8 cellular contexts compared by ENCODE assay signal in the genomic region with DNA sequence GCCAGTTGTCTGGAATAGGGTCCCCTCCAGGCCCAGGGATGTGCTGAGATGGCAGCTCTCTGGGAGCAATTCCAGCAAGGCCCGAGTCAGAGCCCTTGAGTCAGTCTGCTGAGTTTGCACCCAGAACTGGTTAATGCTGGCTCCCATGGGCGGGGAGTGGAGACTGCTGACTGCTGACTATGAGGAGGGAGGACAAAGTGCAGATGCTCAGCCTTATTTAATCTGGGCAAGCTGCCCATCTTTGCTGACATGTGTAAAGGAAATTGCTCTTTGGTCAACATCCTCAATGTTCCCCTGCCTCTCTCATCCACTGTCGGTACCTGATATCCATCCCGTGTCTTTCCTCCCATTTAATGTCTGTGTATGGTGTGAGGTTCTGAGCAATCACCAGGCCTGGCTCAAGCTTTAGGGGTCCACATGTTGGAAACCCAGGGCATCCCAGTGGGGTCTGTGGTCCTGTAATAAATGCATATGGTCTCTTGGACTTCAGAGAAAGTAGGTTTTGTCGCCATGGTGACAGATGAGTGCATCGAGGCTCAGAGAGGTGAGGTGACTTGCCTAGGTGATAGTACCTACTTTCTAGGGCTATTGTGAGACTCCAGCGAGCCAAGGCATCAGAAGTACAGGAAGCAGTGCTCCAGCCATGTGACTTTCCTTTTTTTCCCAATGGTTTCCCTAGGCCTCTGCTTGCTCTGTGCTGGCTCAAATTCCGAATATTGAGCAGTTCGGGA. TPM values are rescaled to one million over a fixed set of nuclear protein-coding genes. Genes with fewer than 3 reads are reported as not detected.
DNase-seq lines count a peak whose midpoint lies in the region; ATAC-seq, FAIRE-seq and TF ChIP-seq lines count a peak whose summit lies in the region.

No MANE protein-coding gene starts in this region.

- no peaks in the 10 kb centered on the region for H3K36me3 Mint-ChIP-seq in T-helper 2 cell treated with Interferon-gamma antibody and Interleukin-4, amounts not matched to agents 5 μg/mL and 100 μg/mL, for 36 hours (ENCODE audit: low read depth)

- no peaks in the 10 kb centered on the region for H3K4me1 Mint-ChIP-seq in T-helper 2 cell treated with Interferon-gamma antibody and Interleukin-4, amounts not matched to agents 5 μg/mL and 100 μg/mL, for 36 hours (ENCODE audit: low read depth)

- no peak overlapping the region for H3K4me3 Mint-ChIP-seq in T-helper 2 cell treated with Interferon-gamma antibody and Interleukin-4, amounts not matched to agents 5 μg/mL and 100 μg/mL, for 36 hours

- no peak overlapping the region for H3K27ac Mint-ChIP-seq in T-helper 2 cell treated with Interferon-gamma antibody and Interleukin-4, amounts not matched to agents 5 μg/mL and 100 μg/mL, for 36 hours

- ATAC-seq in omental fat pad (ENCODE audit: low FRiP score): peak; percentile 72
- ATAC-seq in HG02763 (IDR thresholded peaks at IDR 0.05; ENCODE audit: unreplicated experiment): no peak
- no peak for ATAC-seq in HG03135 (IDR thresholded peaks at IDR 0.05; ENCODE audit: unreplicated experiment)

- peaks cover under 1% of the 10 kb centered on the region for H3K27me3 Mint-ChIP-seq in T-helper 2 cell treated with Interferon-gamma antibody and Interleukin-4, amounts not matched to agents 5 μg/mL and 100 μg/mL, for 36 hours (ENCODE audit: low read depth)

- no peak overlapping the region for H2AFZ ChIP-seq in endothelial cell of umbilical vein (ENCODE audit: low read depth, low read length)

- H3K4me1 ChIP-seq in endothelial cell of umbilical vein (ENCODE audit: control insufficient read depth, extremely low read depth, insufficient read depth, low read length): no peaks in the 10 kb centered on the region

- no peak overlapping the region for H3K9ac ChIP-seq in endothelial cell of umbilical vein (replicated peaks; ENCODE audit: extremely low read depth, insufficient read depth, low read length)

- H3K9me3 ChIP-seq in endothelial cell of umbilical vein (replicated peaks; ENCODE audit: control insufficient read depth, insufficient read depth, low read length): no peaks in the 10 kb centered on the region

- CTCF ChIA-PET in endothelial cell of umbilical vein (lab: Charles Lee): no interaction called here

- intact Hi-C loops in endothelial cell of umbilical vein (cut with micrococcal nuclease): no loop called here

- no TSS peak for BruUV-seq in endothelial cell of umbilical vein (replicated peaks; lab: Mats Ljungman, UMichigan)

- no peaks in the 10 kb centered on the region for H4K20me1 ChIP-seq in endothelial cell of umbilical vein (replicated peaks; ENCODE audit: control insufficient read depth, extremely low read depth, insufficient read depth, low read length)

- dilution Hi-C loops in endothelial cell of umbilical vein (cut with MboI; ENCODE audit: extremely low pct_ligation_motif_present, low sequenced_read_pairs): no loop called here

- H3K36me3 ChIP-seq in endothelial cell of umbilical vein (ENCODE audit: control insufficient read depth in 2 of 2, extremely low read depth in 1 of 2, insufficient read depth in 2 of 2, low read length in 2 of 2): no peaks in the 10 kb centered on the region

- TF ChIP-seq CTCF in endothelial cell of umbilical vein (IDR thresholded peaks at IDR 0.05; ENCODE audit: extremely low read depth in 1 of 2, insufficient read depth in 1 of 2, low read depth in 1 of 2, low read length in 2 of 2) (no peak), omental fat pad (IDR thresholded peaks at IDR 0.05) (no peak)

- DNase-seq in DMS153 (lab: John Stamatoyannopoulos, UW) (peak; percentile 94), NCI-H2196 treated with DMSO at 0.1 percent for 48 hours (lab: John Stamatoyannopoulos, UW; ENCODE audit: unreplicated experiment) (peak; percentile 48), endothelial cell of umbilical vein (ENCODE audit: low read depth, low spot score) (peak; percentile 46), omental fat pad (ENCODE audit: low spot score) (peak; percentile 35)
- no peak for DNase-seq in T-helper 2 cell treated with Interferon-gamma antibody and Interleukin-4, amounts not matched to agents 5 μg/mL and 100 μg/mL, for 36 hours (ENCODE audit: low spot score)
- no peak for DNase-seq in stimulated activated naive CD4-positive, alpha-beta T cell treated with Interleukin-2 at 50 U/mL for 16 hours (lab: John Stamatoyannopoulos, UW)

- POLR2A ChIA-PET in endothelial cell of umbilical vein (lab: Charles Lee): interaction anchor here (0.6 kb wide), 1 partner anchor 12 kb away, joined by 3 read pairs; no protein-coding TSS in a partner anchor

- peak; percentile 69 for FAIRE-seq in endothelial cell of umbilical vein (lab: Jason Lieb, UNC)

- H3K27me3 ChIP-seq in endothelial cell of umbilical vein (ENCODE audit: control insufficient read depth in 2 of 2, insufficient read depth in 2 of 2, low read length in 2 of 2): no peaks in the 10 kb centered on the region

- H3K9me1 ChIP-seq in endothelial cell of umbilical vein (replicated peaks; ENCODE audit: control insufficient read depth, extremely low read depth, insufficient read depth, low read length): no peaks in the 10 kb centered on the region

- no peak for TF ChIP-seq POLR2A in endothelial cell of umbilical vein (IDR thresholded peaks at IDR 0.05; ENCODE audit: low read depth, low read length)

- no peak overlapping the region for H3K4me3 ChIP-seq in endothelial cell of umbilical vein (replicated peaks in 1 of 3; ENCODE audit: insufficient read depth in 1 of 3, low read depth in 1 of 3, low read length in 3 of 3)

- H3K79me2 ChIP-seq in endothelial cell of umbilical vein (ENCODE audit: control insufficient read depth, insufficient read depth, low read length): no peaks in the 10 kb centered on the region

- no peak overlapping the region for H3K4me2 ChIP-seq in endothelial cell of umbilical vein (ENCODE audit: insufficient read depth, low read length)

- no peak overlapping the region for H3K27ac ChIP-seq in endothelial cell of umbilical vein (ENCODE audit: insufficient read depth, low read depth, low read length)

- H3K9me3 Mint-ChIP-seq in T-helper 2 cell treated with Interferon-gamma antibody and Interleukin-4, amounts not matched to agents 5 μg/mL and 100 μg/mL, for 36 hours: no peaks in the 10 kb centered on the region

TF ChIP-seq in endothelial cell of umbilical vein, 7 proteins besides CTCF, POLR2A, EP300 and RAD21:
- TF ChIP-seq FOS (IDR thresholded peaks at IDR 0.05; ENCODE audit: borderline replicate concordance, insufficient read depth, low read length) (no peak), GATA2 (IDR thresholded peaks at IDR 0.05; ENCODE audit: insufficient read depth, insufficient read length, low read depth, low read length) (no peak), JUN (IDR thresholded peaks at IDR 0.05; ENCODE audit: borderline replicate concordance, insufficient read depth, insufficient read length, low read depth) (no peak), POLR2AphosphoS5 (IDR thresholded peaks at IDR 0.05; ENCODE audit: insufficient read depth, low read depth, low read length) (no peak), MYC (IDR thresholded peaks at IDR 0.05; ENCODE audit: low read depth, low read length) (no peak), EZH2 (IDR thresholded peaks at IDR 0.05; ENCODE audit: borderline replicate concordance, low read depth, low read length, severe bottlenecking) (no peak)
- TF ChIP-seq, protein P1, sequence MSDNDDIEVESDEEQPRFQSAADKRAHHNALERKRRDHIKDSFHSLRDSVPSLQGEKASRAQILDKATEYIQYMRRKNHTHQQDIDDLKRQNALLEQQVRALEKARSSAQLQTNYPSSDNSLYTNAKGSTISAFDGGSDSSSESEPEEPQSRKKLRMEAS (IDR thresholded peaks at IDR 0.05; ENCODE audit: insufficient read depth, insufficient read length): no peak

RNA-seq across cellular contexts. Expression of a gene that starts 20.0 kb away (rescaled TPM):
- total RNA-seq in endothelial cell of umbilical vein (11.6 and 11.7 TPM in 2 replicates), omental fat pad (10 to 100 TPM; 24.7 to 57.5 (median 40.5) TPM)
- polyA plus RNA-seq in endothelial cell of umbilical vein: 12.0 and 13.4 TPM in 2 replicates
- 12.8 and 13.8 TPM in 2 replicates for polyA plus RNA-seq in endothelial cell of umbilical vein (2011; cell fraction: cytosol; rRNA removed)
- 7.0 and 7.5 TPM in 2 replicates for polyA plus RNA-seq in endothelial cell of umbilical vein (2011; cell fraction: nucleus; rRNA removed)
- 13.4 and 16.8 TPM in 2 replicates for polyA plus RNA-seq in endothelial cell of umbilical vein (2012)
- 9.5 and 10.0 TPM in 2 replicates for polyA minus RNA-seq in endothelial cell of umbilical vein
- 9.8 TPM for polyA minus RNA-seq in endothelial cell of umbilical vein (2011; cell fraction: cytosol; rRNA and poly(A)+ RNA removed)
- polyA minus RNA-seq in endothelial cell of umbilical vein (2011; cell fraction: nucleus; rRNA and poly(A)+ RNA removed): 2.5 and 2.8 TPM in 2 replicates

RNA-seq across cellular contexts. Expression of a gene that starts 29.1 kb away (rescaled TPM):
- total RNA-seq in endothelial cell of umbilical vein: 1.0 and 1.1 TPM in 2 replicates
- 0.28 and 0.53 TPM in 2 replicates for polyA plus RNA-seq in endothelial cell of umbilical vein
- 0.21 and 0.23 TPM in 2 replicates for polyA plus RNA-seq in endothelial cell of umbilical vein (2011; cell fraction: cytosol; rRNA removed)
- polyA plus RNA-seq in endothelial cell of umbilical vein (2011; cell fraction: nucleus; rRNA removed): 0.31 and 0.74 TPM in 2 replicates
- polyA plus RNA-seq in endothelial cell of umbilical vein (2012): 0.33 and 0.38 TPM in 2 replicates
- 0.55 and 1.6 TPM in 2 replicates for polyA minus RNA-seq in endothelial cell of umbilical vein
- polyA minus RNA-seq in endothelial cell of umbilical vein (2011; cell fraction: cytosol; rRNA and poly(A)+ RNA removed): not detected
- 2.0 TPM in 1 of 2 replicates, not detected in the other for polyA minus RNA-seq in endothelial cell of umbilical vein (2011; cell fraction: nucleus; rRNA and poly(A)+ RNA removed)
- 10 to 100 TPM; 25.1 to 72.5 (median 51.8) TPM for total RNA-seq in omental fat pad

RNA-seq across cellular contexts. Expression of a gene that starts 44.8 kb away (rescaled TPM):
- total RNA-seq in endothelial cell of umbilical vein: 12.0 and 12.7 TPM in 2 replicates
- polyA plus RNA-seq in endothelial cell of umbilical vein: 3.7 and 4.8 TPM in 2 replicates
- 5.9 and 6.1 TPM in 2 replicates for polyA plus RNA-seq in endothelial cell of umbilical vein (2011; cell fraction: cytosol; rRNA removed)
- polyA plus RNA-seq in endothelial cell of umbilical vein (2011; cell fraction: nucleus; rRNA removed): 8.2 and 8.7 TPM in 2 replicates
- polyA plus RNA-seq in endothelial cell of umbilical vein (2012): 14.4 and 16.7 TPM in 2 replicates
- polyA minus RNA-seq in endothelial cell of umbilical vein: 5.5 and 6.7 TPM in 2 replicates
- polyA minus RNA-seq in endothelial cell of umbilical vein (2011; cell fraction: cytosol; rRNA and poly(A)+ RNA removed): 5.9 TPM
- polyA minus RNA-seq in endothelial cell of umbilical vein (2011; cell fraction: nucleus; rRNA and poly(A)+ RNA removed): 8.2 and 9.2 TPM in 2 replicates
- 10 to 100 TPM in 2 of 4 donors, 1 to 10 TPM in 2; 6.3 to 15.4 (median 10.2) TPM for total RNA-seq in omental fat pad

Comparison
In these comparisons a context has a peak if more than half of its experiments do, and no peak if none do; other contexts are left out.
1. DNase-seq: peak in DMS153 (single experiment), NCI-H2196 treated with DMSO at 0.1 percent for 48 hours (single experiment), endothelial cell of umbilical vein (single experiment) and omental fat pad (single experiment); none in T-helper 2 cell treated with Interferon-gamma antibody and Interleukin-4, amounts not matched to agents 5 μg/mL and 100 μg/mL, for 36 hours (single experiment) and stimulated activated naive CD4-positive, alpha-beta T cell treated with Interleukin-2 at 50 U/mL for 16 hours (single experiment).
2. RNA of a gene that starts 29.1 kb away (total RNA-seq): 25.1 to 72.5 TPM in omental fat pad; 1.0 to 1.1 TPM in endothelial cell of umbilical vein; every median in the first group is over 10 times any median in the second.